ENCODE assay signal across 21 cellular contexts in the genomic region with DNA sequence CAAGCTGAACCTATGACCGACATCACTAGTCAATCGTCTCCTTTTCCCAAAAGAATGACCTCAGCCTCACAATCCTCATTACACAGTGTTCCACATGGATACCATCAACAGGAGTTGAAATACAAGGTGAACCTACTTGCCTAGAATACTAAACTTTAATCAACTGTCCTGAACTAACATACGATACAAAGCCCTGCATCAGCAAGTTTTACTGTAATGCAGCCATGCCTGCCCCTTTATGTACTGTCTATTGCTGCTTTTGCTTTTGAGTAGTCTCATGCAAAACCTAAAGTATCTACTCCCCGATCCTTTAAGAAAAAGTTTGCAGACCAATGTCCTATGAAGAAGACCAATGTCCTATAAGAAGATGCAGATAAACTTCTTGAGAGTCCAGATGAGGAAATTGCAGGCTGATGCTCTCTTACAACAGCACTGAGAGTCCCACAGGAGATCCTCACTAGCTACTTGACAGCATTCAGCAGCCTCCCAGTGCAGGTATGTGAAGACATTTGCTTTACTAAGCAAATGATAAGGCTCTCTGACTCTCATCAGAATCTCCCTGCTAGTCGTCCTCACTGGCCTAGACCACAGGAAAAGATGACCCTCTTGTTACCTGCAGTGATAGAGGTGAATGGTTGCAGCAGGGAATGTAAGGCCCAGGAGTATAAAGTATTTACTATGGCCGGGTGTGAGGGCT. TPM values are rescaled to one million over a fixed set of nuclear protein-coding genes. Genes with fewer than 3 reads are reported as not detected.
A peak's percentile ranks its signal among the peaks of the same experiment; 100 is the strongest.
DNase-seq lines count a peak whose midpoint lies in the region; ATAC-seq, FAIRE-seq and TF ChIP-seq lines count a peak whose summit lies in the region.
"Had no signal": no experiment of that assay in that cellular context is flagged by ENCODE, and none has a peak within 500 bp of the region (broad histone marks: within the 10 kb centered on the region; RNA-seq: fewer than 3 reads in every experiment).

No MANE protein-coding gene starts in this region.

- intact Hi-C loops in natural killer cell (cut with micrococcal nuclease) (no loop called here), esophagus squamous epithelium (cut with DNase I) (no loop called here)

- ATAC-seq in natural killer cell (no peak), WTC11 (peak; percentile 67), left lobe of liver (peak; percentile 26), GM18498 (IDR thresholded peaks at IDR 0.05; ENCODE audit: unreplicated experiment) (no peak)
- ATAC-seq in natural killer cell treated with Interleukin-12 subunit alpha and Interleukin-12 subunit beta and Interleukin-15 and Interleukin-18, amount 100 ng/mL, for 72 hours: no peak
- ATAC-seq: Panc1 had no signal

- peaks cover 51 to 70% of the 10 kb centered on the region in 2 donors for H3K4me1 Mint-ChIP-seq in natural killer cell
- H3K4me1 Mint-ChIP-seq in natural killer cell treated with Interleukin-12 subunit alpha and Interleukin-12 subunit beta and Interleukin-15 and Interleukin-18, amount 100 ng/mL, for 72 hours (ENCODE audit: low read depth in 2 of 2): peaks cover 31% of the 10 kb centered on the region in 2 donors
- H3K4me1 Mint-ChIP-seq in WTC11: peaks cover 31% of the 10 kb centered on the region

- H3K9me3 Mint-ChIP-seq in natural killer cell (no peaks in the 10 kb centered on the region), WTC11 (peaks cover 4% of the 10 kb centered on the region)
- H3K9me3 Mint-ChIP-seq in natural killer cell treated with Interleukin-12 subunit alpha and Interleukin-12 subunit beta and Interleukin-15 and Interleukin-18, amount 100 ng/mL, for 72 hours: no peaks in the 10 kb centered on the region

- FAIRE-seq in GM19239 (lab: Jason Lieb, UNC): no peak
- FAIRE-seq: D721Med had no signal

- no peak overlapping the region for H3K27ac ChIP-seq in esophagus squamous epithelium
- H3K27ac ChIP-seq: 22Rv1; BLaER1 treated with 17β-estradiol and CSF1 and Interleukin-3, amounts not matched to agents 10 nM and 100 nM had no signal

- POLR2A ChIA-PET in WTC11 (lab: Charles Lee): no interaction called here

- H3K4me3 ChIP-seq in esophagus squamous epithelium: no peak overlapping the region
- H3K4me3 ChIP-seq: BLaER1 treated with 17β-estradiol and CSF1 and Interleukin-3, amounts not matched to agents 10 nM and 100 nM had no signal

- TF ChIP-seq CTCF in natural killer cell (IDR thresholded peaks at IDR 0.05) (no peak), WTC11 (IDR thresholded peaks at IDR 0.05) (no peak), esophagus squamous epithelium (IDR thresholded peaks at IDR 0.05) (no peak)

- DNase-seq in natural killer cell: no peak
- no peak for DNase-seq in natural killer cell treated with Interleukin-12 subunit alpha and Interleukin-12 subunit beta and Interleukin-15 and Interleukin-18, amount 100 ng/mL, for 72 hours (ENCODE audit: low spot score)
- no peak for DNase-seq in WTC11 (ENCODE audit: low spot score)
- DNase-seq in left lobe of liver (ENCODE audit: low spot score): no peak
- no peak for DNase-seq in HK-2 (ENCODE audit: unreplicated experiment)
- DNase-seq in GM19239 (ENCODE audit: insufficient read length, low spot score): no peak
- DNase-seq in esophagus squamous epithelium (lab: John Stamatoyannopoulos, UW): no peak
- DNase-seq: DMS53, GDM1, MV-4-11, NCI-H1105 treated with DMSO at 0.1 percent for 48 hours, NCI-H2081, NCI-H2171, NCI-H345, NCI-H524 treated with DMSO at 0.1 percent for 48 hours, NCI-H82 had no signal

- WGBS in esophagus squamous epithelium, 2 donors: 78 to 90% methylated on average over 5 of the region's 6 CpGs

- no peak for TF ChIP-seq POLR2A in esophagus squamous epithelium (IDR thresholded peaks at IDR 0.05)

- H3K9me3 ChIP-seq in esophagus squamous epithelium: no peaks in the 10 kb centered on the region

- no peaks in the 10 kb centered on the region for H3K27me3 ChIP-seq in esophagus squamous epithelium
- H3K27me3 ChIP-seq: BLaER1 treated with 17β-estradiol and CSF1 and Interleukin-3, amounts not matched to agents 10 nM and 100 nM had no signal

- H3K36me3 Mint-ChIP-seq in natural killer cell: no peaks in the 10 kb centered on the region
- peaks cover 2% of the 10 kb centered on the region for H3K36me3 Mint-ChIP-seq in natural killer cell treated with Interleukin-12 subunit alpha and Interleukin-12 subunit beta and Interleukin-15 and Interleukin-18, amount 100 ng/mL, for 72 hours
- H3K36me3 Mint-ChIP-seq in WTC11: peaks cover 7% of the 10 kb centered on the region

- H3K27me3 Mint-ChIP-seq in natural killer cell (ENCODE audit: low read depth in 2 of 2) (no peaks in the 10 kb centered on the region), WTC11 (ENCODE audit: low read depth) (no peaks in the 10 kb centered on the region)
- no peaks in the 10 kb centered on the region for H3K27me3 Mint-ChIP-seq in natural killer cell treated with Interleukin-12 subunit alpha and Interleukin-12 subunit beta and Interleukin-15 and Interleukin-18, amount 100 ng/mL, for 72 hours

- no peak overlapping the region for H3K4me3 Mint-ChIP-seq in natural killer cell
- H3K4me3 Mint-ChIP-seq in natural killer cell treated with Interleukin-12 subunit alpha and Interleukin-12 subunit beta and Interleukin-15 and Interleukin-18, amount 100 ng/mL, for 72 hours: no peak overlapping the region
- no peak overlapping the region for H3K4me3 Mint-ChIP-seq in WTC11

- H3K36me3 ChIP-seq in esophagus squamous epithelium: peaks cover 0 to 15% (median 0%) of the 10 kb centered on the region in 3 donors

- peak overlapping the region; percentile 27 to 31 for H3K27ac Mint-ChIP-seq in natural killer cell
- no peak overlapping the region for H3K27ac Mint-ChIP-seq in natural killer cell treated with Interleukin-12 subunit alpha and Interleukin-12 subunit beta and Interleukin-15 and Interleukin-18, amount 100 ng/mL, for 72 hours
- peak overlapping the region; percentile 67; the same call in 1 of the 2 replicates for H3K27ac Mint-ChIP-seq in WTC11

- CTCF ChIA-PET in WTC11 (lab: Charles Lee): interaction anchor here (1.5 kb wide), 1 partner anchor 16 kb away, joined by 3 read pairs; no protein-coding TSS in a partner anchor

- H3K4me1 ChIP-seq in esophagus squamous epithelium: peaks cover 0 to 13% (median 0%) of the 10 kb centered on the region in 3 donors

TF ChIP-seq in WTC11, 78 proteins besides CTCF, POLR2A, EP300 and RAD21:
- TF ChIP-seq TEAD1 (CRISPR knock-in tag; IDR thresholded peaks at IDR 0.05): no peak
- TF ChIP-seq FOXP1 (CRISPR knock-in tag; IDR thresholded peaks at IDR 0.05; ENCODE audit: borderline replicate concordance): no peak
- TF ChIP-seq ZNF671 (CRISPR knock-in tag; IDR thresholded peaks at IDR 0.05): no peak
- TF ChIP-seq ZNF416 (CRISPR knock-in tag; IDR thresholded peaks at IDR 0.05): no peak
- no peak for TF ChIP-seq ZNF219 (CRISPR knock-in tag; IDR thresholded peaks at IDR 0.05; ENCODE audit: borderline replicate concordance)
- TF ChIP-seq, protein P1, sequence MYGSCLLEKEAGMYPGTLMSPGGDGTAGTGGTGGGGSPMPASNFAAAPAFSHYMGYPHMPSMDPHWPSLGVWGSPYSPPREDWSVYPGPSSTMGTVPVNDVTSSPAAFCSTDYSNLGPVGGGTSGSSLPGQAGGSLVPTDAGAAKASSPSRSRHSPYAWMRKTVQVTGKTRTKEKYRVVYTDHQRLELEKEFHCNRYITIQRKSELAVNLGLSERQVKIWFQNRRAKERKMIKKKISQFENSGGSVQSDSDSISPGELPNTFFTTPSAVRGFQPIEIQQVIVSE (CRISPR knock-in tag; IDR thresholded peaks at IDR 0.05; ENCODE audit: borderline replicate concordance): no peak

RNA-seq across cellular contexts. Expression of a gene that starts 23.6 kb away (rescaled TPM):
- total RNA-seq in natural killer cell (10 to 100 TPM; 43.6 to 55.8 (median 49.9) TPM), WTC11 (2021) (39.7 to 57.4 TPM (median 54.1 TPM) in 3 replicates), left lobe of liver (157 TPM), esophagus squamous epithelium (10 to 100 TPM; 29.4 to 55.4 (median 38.8) TPM)
- total RNA-seq in natural killer cell treated with Interleukin-12 subunit alpha and Interleukin-12 subunit beta and Interleukin-15 and Interleukin-18, amount 100 ng/mL, for 72 hours: 10 to 100 TPM; 18.9 to 28.2 TPM

Comparison
In these comparisons a context has a peak if more than half of its experiments do, and no peak if none do; other contexts are left out.
1. H3K27ac Mint-ChIP-seq: peak in natural killer cell (2 of 2) and WTC11 (single experiment); none in natural killer cell treated with Interleukin-12 subunit alpha and Interleukin-12 subunit beta and Interleukin-15 and Interleukin-18, amount 100 ng/mL, for 72 hours (0 of 2).
2. ATAC-seq: peak in WTC11 (single experiment) and left lobe of liver (single experiment); none in natural killer cell (0 of 3), natural killer cell treated with Interleukin-12 subunit alpha and Interleukin-12 subunit beta and Interleukin-15 and Interleukin-18, amount 100 ng/mL, for 72 hours (0 of 2) and GM18498 (single experiment).